In genomic region chr12:6214633-6215032, GRCh38 we compare ENCODE assay signal across 13 cellular contexts. TPM values are rescaled to one million over a fixed set of nuclear protein-coding genes. Genes with fewer than 3 reads are reported as not detected.
DNase-seq lines count a peak whose midpoint lies in the region; ATAC-seq, FAIRE-seq and TF ChIP-seq lines count a peak whose summit lies in the region.
"Had no signal": no experiment of that assay in that cellular context is flagged by ENCODE, and none has a peak within 500 bp of the region (broad histone marks: within the 10 kb centered on the region; RNA-seq: fewer than 3 reads in every experiment).

No MANE protein-coding gene starts in this region.

- H3K9me3 Mint-ChIP-seq in nephron: no peaks in the 10 kb centered on the region
- H3K9me3 Mint-ChIP-seq: activated naive CD4-positive, alpha-beta T cell treated with anti-CD3 and anti-CD28 coated beads for 36 hours had no signal

- H3K4me3 Mint-ChIP-seq in nephron: no peak overlapping the region
- H3K4me3 Mint-ChIP-seq: activated naive CD4-positive, alpha-beta T cell treated with anti-CD3 and anti-CD28 coated beads for 36 hours had no signal

- H3K9me3 ChIP-seq in heart right ventricle: no peaks in the 10 kb centered on the region
- no peaks in the 10 kb centered on the region for H3K9me3 ChIP-seq in endothelial cell of umbilical vein (replicated peaks; ENCODE audit: control insufficient read depth, insufficient read depth, low read length)
- H3K9me3 ChIP-seq: MG63 had no signal

- H3K27me3 Mint-ChIP-seq in nephron (ENCODE audit: low read depth): peaks cover 9% of the 10 kb centered on the region

- dilution Hi-C loops in endothelial cell of umbilical vein (cut with MboI; ENCODE audit: extremely low pct_ligation_motif_present, low sequenced_read_pairs): no loop called here

- H3K27me3 ChIP-seq in heart right ventricle: no peaks in the 10 kb centered on the region
- no peaks in the 10 kb centered on the region for H3K27me3 ChIP-seq in endothelial cell of umbilical vein (ENCODE audit: control insufficient read depth in 2 of 2, insufficient read depth in 2 of 2, low read length in 2 of 2)
- H3K27me3 ChIP-seq: hepatocyte, MG63 had no signal

- no peak for FAIRE-seq in endothelial cell of umbilical vein (lab: Jason Lieb, UNC)

- no peaks in the 10 kb centered on the region for H3K9me1 ChIP-seq in endothelial cell of umbilical vein (replicated peaks; ENCODE audit: control insufficient read depth, extremely low read depth, insufficient read depth, low read length)

- no peak overlapping the region for H3K4me3 ChIP-seq in heart right ventricle
- H3K4me3 ChIP-seq in endothelial cell of umbilical vein (replicated peaks in 1 of 3; ENCODE audit: insufficient read depth in 1 of 3, low read depth in 1 of 3, low read length in 3 of 3): no peak overlapping the region
- H3K4me3 ChIP-seq in urinary bladder (ENCODE audit: low read depth, low read length): no peak overlapping the region
- H3K4me3 ChIP-seq: hepatocyte, MG63, SK-N-MC had no signal

- H3K4me1 ChIP-seq in heart right ventricle (peaks cover 36 to 100% (median 62%) of the 10 kb centered on the region in 9 donors), endothelial cell of umbilical vein (ENCODE audit: control insufficient read depth, extremely low read depth, insufficient read depth, low read length) (peaks cover 55% of the 10 kb centered on the region), urinary bladder (ENCODE audit: insufficient read depth) (peaks cover 2% of the 10 kb centered on the region)

- TF ChIP-seq CTCF in heart right ventricle (IDR thresholded peaks at IDR 0.05) (no peak), endothelial cell of umbilical vein (IDR thresholded peaks at IDR 0.05; ENCODE audit: extremely low read depth in 1 of 2, insufficient read depth in 1 of 2, low read depth in 1 of 2, low read length in 2 of 2) (no peak), nephron (IDR thresholded peaks at IDR 0.05; ENCODE audit: unreplicated experiment in 3 of 3) (no peak)

- TF ChIP-seq POLR2A in endothelial cell of umbilical vein (IDR thresholded peaks at IDR 0.05; ENCODE audit: low read depth, low read length): no peak

- H3K4me1 Mint-ChIP-seq in nephron: peaks cover 40% of the 10 kb centered on the region

- H3K79me2 ChIP-seq in endothelial cell of umbilical vein (ENCODE audit: control insufficient read depth, insufficient read depth, low read length): peaks cover 98% of the 10 kb centered on the region

- H3K27ac ChIP-seq in heart right ventricle (peak overlapping the region in 8 of 10 donors; percentile 3 to 96 (median 38)), endothelial cell of umbilical vein (ENCODE audit: insufficient read depth, low read depth, low read length) (peak overlapping the region; percentile 68), urinary bladder (ENCODE audit: low read depth) (peak overlapping the region; percentile 81)
- H3K27ac ChIP-seq: SK-N-MC had no signal

- H3K36me3 ChIP-seq in heart right ventricle (peaks cover 0 to 43% (median 0%) of the 10 kb centered on the region in 9 donors), endothelial cell of umbilical vein (ENCODE audit: control insufficient read depth in 2 of 2, extremely low read depth in 1 of 2, insufficient read depth in 2 of 2, low read length in 2 of 2) (peaks cover 10 to 16% of the 10 kb centered on the region in 2 experiments), urinary bladder (ENCODE audit: insufficient read depth) (no peaks in the 10 kb centered on the region)

- ATAC-seq in heart right ventricle (no peak), Right ventricle myocardium inferior (no peak)

- H3K4me2 ChIP-seq in endothelial cell of umbilical vein (ENCODE audit: insufficient read depth, low read length): no peak overlapping the region
- H3K4me2 ChIP-seq: hepatocyte had no signal

- H4K20me1 ChIP-seq in endothelial cell of umbilical vein (replicated peaks; ENCODE audit: control insufficient read depth, extremely low read depth, insufficient read depth, low read length): no peaks in the 10 kb centered on the region

- intact Hi-C loops in heart right ventricle (cut with DNase I) (no loop called here), Right ventricle myocardium inferior (cut with DNase I) (no loop called here), endothelial cell of umbilical vein (cut with micrococcal nuclease) (no loop called here), posterior vena cava (cut with DNase I) (no loop called here)

- peak overlapping the region in 2 of 3 experiments; percentile 90 to 94 for H3K27ac Mint-ChIP-seq in nephron
- H3K27ac Mint-ChIP-seq: activated naive CD4-positive, alpha-beta T cell treated with anti-CD3 and anti-CD28 coated beads for 36 hours had no signal

- 80 to 81% methylated on average over 7 of the region's 7 CpGs for WGBS in heart right ventricle, 2 donors
- WGBS in urinary bladder: 78% methylated on average over 7 of the region's 7 CpGs

- no peaks in the 10 kb centered on the region for H3K36me3 Mint-ChIP-seq in nephron (ENCODE audit: low read depth)

- CTCF ChIA-PET in endothelial cell of umbilical vein (lab: Charles Lee): interaction anchor here (3.8 to 5.1 kb wide), 5 partner anchors 10 to 71 kb away, joined by 15 to 40 read pairs (median 28); partner anchors contain the start of gene CD9

- no peak overlapping the region for H3K9ac ChIP-seq in endothelial cell of umbilical vein (replicated peaks; ENCODE audit: extremely low read depth, insufficient read depth, low read length)

- BruUV-seq in endothelial cell of umbilical vein (replicated peaks; lab: Mats Ljungman, UMichigan): no TSS peak

- DNase-seq in heart right ventricle (no peak), Right ventricle myocardium inferior (ENCODE audit: missing footprints) (no peak), endothelial cell of umbilical vein (ENCODE audit: low read depth, low spot score) (no peak), posterior vena cava (ENCODE audit: low spot score) (no peak), NCI-H128 (lab: John Stamatoyannopoulos, UW; ENCODE audit: unreplicated experiment) (no peak)
- no peak for DNase-seq in stimulated activated naive CD4-positive, alpha-beta T cell treated with Interleukin-2 at 50 U/mL for 16 hours (lab: John Stamatoyannopoulos, UW)
- DNase-seq: activated naive CD4-positive, alpha-beta T cell treated with anti-CD3 and anti-CD28 coated beads for 36 hours; MG63; stimulated activated CD4-positive, alpha-beta T cell treated with anti-CD3 and anti-CD28 coated beads, Interleukin-12 subunit alpha, Interleukin-12 subunit beta, amount 100 ng/mL, for 4 hours had no signal

- POLR2A ChIA-PET in endothelial cell of umbilical vein (lab: Charles Lee): interaction anchor here (1.6 kb wide), 1 partner anchor 11 kb away, joined by 4 read pairs; no protein-coding TSS in a partner anchor

- no peak overlapping the region for H2AFZ ChIP-seq in endothelial cell of umbilical vein (ENCODE audit: low read depth, low read length)
- H2AFZ ChIP-seq: hepatocyte had no signal

TF ChIP-seq in endothelial cell of umbilical vein, 7 proteins besides CTCF, POLR2A, EP300 and RAD21:
- TF ChIP-seq EZH2 (IDR thresholded peaks at IDR 0.05; ENCODE audit: borderline replicate concordance, low read depth, low read length, severe bottlenecking) (no peak), POLR2AphosphoS5 (IDR thresholded peaks at IDR 0.05; ENCODE audit: insufficient read depth, low read depth, low read length) (no peak), FOS (IDR thresholded peaks at IDR 0.05; ENCODE audit: borderline replicate concordance, insufficient read depth, low read length) (no peak), JUN (IDR thresholded peaks at IDR 0.05; ENCODE audit: borderline replicate concordance, insufficient read depth, insufficient read length, low read depth) (no peak), GATA2 (IDR thresholded peaks at IDR 0.05; ENCODE audit: insufficient read depth, insufficient read length, low read depth, low read length) (no peak)

RNA-seq across cellular contexts. Expression of gene CD9, which starts 14.4 kb away (rescaled TPM):
- total RNA-seq in heart right ventricle (10 to 100 TPM; 24.8 to 70.4 (median 52.8) TPM), Right ventricle myocardium inferior (46.9 TPM), endothelial cell of umbilical vein (379 and 504 TPM in 2 replicates), urinary bladder (215 TPM), posterior vena cava (100 to 1,000 TPM; 248 to 281 TPM)
- polyA plus RNA-seq in heart right ventricle (100 to 1,000 TPM in 1 of 2 donors, 10 to 100 TPM in 1; 52.3 to 109 TPM), endothelial cell of umbilical vein (943 and 1,225 TPM in 2 replicates), urinary bladder (554 TPM)
- polyA plus RNA-seq in endothelial cell of umbilical vein (2011; cell fraction: cytosol; rRNA removed): 972 and 1,213 TPM in 2 replicates
- 481 and 655 TPM in 2 replicates for polyA plus RNA-seq in endothelial cell of umbilical vein (2011; cell fraction: nucleus; rRNA removed)
- 1,387 and 1,527 TPM in 2 replicates for polyA plus RNA-seq in endothelial cell of umbilical vein (2012)
- polyA minus RNA-seq in endothelial cell of umbilical vein: 848 and 909 TPM in 2 replicates
- polyA minus RNA-seq in endothelial cell of umbilical vein (2011; cell fraction: cytosol; rRNA and poly(A)+ RNA removed): 79.2 TPM
- 148 and 194 TPM in 2 replicates for polyA minus RNA-seq in endothelial cell of umbilical vein (2011; cell fraction: nucleus; rRNA and poly(A)+ RNA removed)
